In the genomic region with DNA sequence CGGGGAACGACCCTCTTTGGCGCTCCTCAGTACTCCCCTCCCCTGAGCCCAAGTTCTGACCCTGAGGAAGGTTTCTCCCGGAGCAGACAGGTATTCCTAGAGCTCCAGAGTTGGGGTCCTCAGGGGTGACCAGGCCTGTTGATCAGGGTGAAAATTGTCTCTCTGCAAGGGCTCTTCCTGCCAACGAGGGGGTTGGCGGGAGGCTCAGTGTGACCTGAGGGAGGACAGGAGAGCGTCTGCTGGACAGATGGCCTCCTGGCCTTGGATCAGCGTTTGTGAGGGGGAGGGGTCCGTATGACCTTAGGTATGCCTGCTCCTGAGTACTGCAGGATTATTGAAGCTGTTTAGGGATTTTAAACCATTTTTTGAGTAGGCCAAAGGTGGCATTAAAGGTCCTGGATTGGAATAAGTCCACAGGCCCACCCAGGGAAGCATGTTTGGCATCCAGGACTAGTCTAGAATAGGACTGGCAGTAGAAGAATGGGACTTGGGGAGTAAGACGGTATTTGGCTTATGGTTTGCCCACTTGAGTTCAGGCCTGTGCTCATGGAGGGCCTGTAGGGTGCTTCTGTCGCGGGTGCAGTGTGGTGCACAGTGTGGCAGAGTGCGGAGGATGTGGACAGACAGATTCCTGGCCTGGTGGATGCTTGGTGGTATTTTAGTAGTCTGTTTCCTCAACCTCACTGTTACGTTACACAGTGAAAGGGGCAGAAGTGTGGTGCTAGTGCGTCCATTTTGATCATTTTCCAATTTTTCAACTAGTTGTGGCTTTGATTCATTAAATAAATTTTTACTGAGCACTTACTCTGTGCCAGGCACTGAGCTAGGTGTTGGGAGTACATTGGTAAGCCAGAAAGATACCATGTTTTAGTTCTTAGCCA, we compare ENCODE assay signal across 8 cellular contexts. TPM values are rescaled to one million over a fixed set of nuclear protein-coding genes. Genes with fewer than 3 reads are reported as not detected.
DNase-seq lines count a peak whose midpoint lies in the region; ATAC-seq and TF ChIP-seq lines count a peak whose summit lies in the region.

No MANE protein-coding gene starts in this region.

- H3K36me3 Mint-ChIP-seq in activated naive CD8-positive, alpha-beta T cell treated with anti-CD3 and anti-CD28 coated beads, Interleukin-2, amount 10 ng/mL, durations not matched to agents 7 days and 5 days, result peaks cover 31% of the 10 kb centered on the region

- H3K4me3 ChIP-seq in GM08714 (ENCODE audit: low read length), result peak overlapping the region; percentile 90
- H3K4me3 ChIP-seq in left ventricle myocardium inferior, result peak overlapping the region; percentile 95
- peak overlapping the region; percentile 59 to 95 (median 85) for H3K4me3 ChIP-seq in sigmoid colon

- H3K4me1 ChIP-seq in left ventricle myocardium inferior (peaks cover 88% of the 10 kb centered on the region), sigmoid colon (peaks cover 0 to 76% (median 48%) of the 10 kb centered on the region in 4 donors)

- peaks cover 56% of the 10 kb centered on the region for H3K4me1 Mint-ChIP-seq in activated naive CD8-positive, alpha-beta T cell treated with anti-CD3 and anti-CD28 coated beads, Interleukin-2, amount 10 ng/mL, durations not matched to agents 7 days and 5 days

- H3K27ac ChIP-seq in left ventricle myocardium inferior (replicated peaks) (peak overlapping the region; percentile 100), sigmoid colon (peak overlapping the region; percentile 99 to 100 (median 100))

- intact Hi-C loops in left ventricle myocardium inferior (cut with micrococcal nuclease) (no loop called here), sigmoid colon (cut with DNase I) (loop anchor here (2.0 to 5.0 kb wide), 5 partner anchors 67 to 179 kb away; a partner anchor contains a TSS)

- POLR2A ChIA-PET in activated naive CD8-positive, alpha-beta T cell treated with anti-CD3 and anti-CD28 coated beads, Interleukin-2, amount 10 ng/mL, durations not matched to agents 7 days and 5 days (lab: Charles Lee), result interaction anchor here (0.9 to 6.0 kb wide), 6 partner anchors 14 to 118 kb away, joined by 3 to 81 read pairs (median 8); a partner anchor contains a TSS

- peak; percentile 21 for ATAC-seq in HG03175 (IDR thresholded peaks at IDR 0.05; ENCODE audit: unreplicated experiment)
- ATAC-seq in activated naive CD8-positive, alpha-beta T cell treated with anti-CD3 and anti-CD28 coated beads, Interleukin-2, amount 10 ng/mL, durations not matched to agents 7 days and 5 days (ENCODE audit: low read depth), result peak; percentile 43
- no peak for ATAC-seq in omental fat pad (ENCODE audit: low FRiP score)
- no peak for ATAC-seq in GM19463 (IDR thresholded peaks at IDR 0.05; ENCODE audit: unreplicated experiment)

- no peaks in the 10 kb centered on the region for H3K27me3 ChIP-seq in left ventricle myocardium inferior (ENCODE audit: low read depth)
- H3K27me3 ChIP-seq in sigmoid colon, result no peaks in the 10 kb centered on the region

- H3K9me3 Mint-ChIP-seq in activated naive CD8-positive, alpha-beta T cell treated with anti-CD3 and anti-CD28 coated beads, Interleukin-2, amount 10 ng/mL, durations not matched to agents 7 days and 5 days, result no peaks in the 10 kb centered on the region

- DNase-seq in SIG-M5 treated with dmso at 0.1 percent for 504 hours (lab: John Stamatoyannopoulos, UW; ENCODE audit: unreplicated experiment) (peak; percentile 73), left ventricle myocardium inferior (peak; percentile 26), sigmoid colon (peak; percentile 70), omental fat pad (ENCODE audit: low spot score) (no peak)
- peak; percentile 70 for DNase-seq in activated naive CD8-positive, alpha-beta T cell treated with anti-CD3 and anti-CD28 coated beads, Interleukin-2, amount 10 ng/mL, durations not matched to agents 7 days and 5 days

- TF ChIP-seq POLR2A in sigmoid colon (IDR thresholded peaks at IDR 0.05), result no peak

- TF ChIP-seq CTCF in left ventricle myocardium inferior (IDR thresholded peaks at IDR 0.05; ENCODE audit: borderline replicate concordance) (no peak), sigmoid colon (IDR thresholded peaks at IDR 0.05) (no peak), omental fat pad (IDR thresholded peaks at IDR 0.05) (no peak)

- no peaks in the 10 kb centered on the region for H3K36me3 ChIP-seq in left ventricle myocardium inferior
- H3K36me3 ChIP-seq in sigmoid colon, result no peaks in the 10 kb centered on the region

- H3K4me3 Mint-ChIP-seq in activated naive CD8-positive, alpha-beta T cell treated with anti-CD3 and anti-CD28 coated beads, Interleukin-2, amount 10 ng/mL, durations not matched to agents 7 days and 5 days, result peak overlapping the region; percentile 97

- H3K27me3 Mint-ChIP-seq in activated naive CD8-positive, alpha-beta T cell treated with anti-CD3 and anti-CD28 coated beads, Interleukin-2, amount 10 ng/mL, durations not matched to agents 7 days and 5 days, result no peaks in the 10 kb centered on the region

- H3K9me3 ChIP-seq in left ventricle myocardium inferior (replicated peaks), result no peaks in the 10 kb centered on the region
- no peaks in the 10 kb centered on the region for H3K9me3 ChIP-seq in sigmoid colon

- 4 to 5% methylated on average over 15 of the region's 15 CpGs for WGBS in sigmoid colon, 2 donors

- no peak for TF ChIP-seq EP300 in sigmoid colon (IDR thresholded peaks at IDR 0.05)

- peak overlapping the region; percentile 96 for H3K27ac Mint-ChIP-seq in activated naive CD8-positive, alpha-beta T cell treated with anti-CD3 and anti-CD28 coated beads, Interleukin-2, amount 10 ng/mL, durations not matched to agents 7 days and 5 days

RNA-seq across cellular contexts. Expression of a gene that starts 1.0 kb away (rescaled TPM):
- total RNA-seq in activated naive CD8-positive, alpha-beta T cell treated with anti-CD3 and anti-CD28 coated beads, Interleukin-2, amount 10 ng/mL, durations not matched to agents 7 days and 5 days, result 10 to 100 TPM; 35.6 TPM
- total RNA-seq in left ventricle myocardium inferior, result 19.0 TPM
- 10 to 100 TPM; 12.5 to 14.1 (median 13.7) TPM for total RNA-seq in sigmoid colon
- 10 to 100 TPM in 1 of 3 donors, 1 to 10 TPM in 2; 6.0 to 20.4 (median 8.1) TPM for polyA plus RNA-seq in sigmoid colon
- total RNA-seq in omental fat pad, result 10 to 100 TPM; 13.7 to 22.8 (median 20.0) TPM

RNA-seq across cellular contexts. Expression of a gene that starts 33.4 kb away (rescaled TPM):
- 10 to 100 TPM; 97.1 to 99.1 TPM for total RNA-seq in activated naive CD8-positive, alpha-beta T cell treated with anti-CD3 and anti-CD28 coated beads, Interleukin-2, amount 10 ng/mL, durations not matched to agents 7 days and 5 days
- total RNA-seq in left ventricle myocardium inferior (80.0 TPM), sigmoid colon (100 to 1,000 TPM in 2 of 4 donors, 10 to 100 TPM in 2; 83.9 to 153 (median 112) TPM), omental fat pad (100 to 1,000 TPM; 131 to 191 (median 149) TPM)
- polyA plus RNA-seq in sigmoid colon, result 100 to 1,000 TPM; 152 to 216 (median 166) TPM

Comparison
In these comparisons a context has a peak if more than half of its experiments do, and no peak if none do; other contexts are left out.
1. ATAC-seq: peak in HG03175 (single experiment) and activated naive CD8-positive, alpha-beta T cell treated with anti-CD3 and anti-CD28 coated beads, Interleukin-2, amount 10 ng/mL, durations not matched to agents 7 days and 5 days (single experiment); none in omental fat pad (single experiment) and GM19463 (single experiment).
2. Peak in every context shown above with its lines, with median percentiles within 50 percentile points of each other: H3K4me3 ChIP-seq.